ENCODE assay signal across 17 cellular contexts in the genomic region with DNA sequence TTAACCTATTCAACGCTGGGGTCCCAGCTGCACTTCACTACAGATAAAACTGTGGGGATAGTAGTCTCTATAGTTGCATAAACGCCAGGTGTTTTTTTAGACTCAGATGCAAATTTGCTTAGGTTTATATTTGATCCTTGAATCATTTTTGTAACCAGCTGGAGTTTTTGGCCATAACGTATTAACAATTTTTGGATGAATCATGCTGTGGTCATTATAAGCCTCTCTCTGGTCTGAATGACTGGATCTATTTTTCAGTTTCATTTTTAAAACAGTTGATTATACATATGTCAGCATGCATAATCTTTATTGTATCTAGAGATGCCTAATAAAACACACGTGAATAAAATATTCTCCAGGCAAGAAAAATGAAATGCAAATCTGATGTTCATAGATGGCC.
DNase-seq lines count a peak whose midpoint lies in the region; TF ChIP-seq lines count a peak whose summit lies in the region.
"Had no signal": no experiment of that assay in that cellular context is flagged by ENCODE, and none has a peak within 500 bp of the region (broad histone marks: within the 10 kb centered on the region; RNA-seq: fewer than 3 reads in every experiment).

No MANE protein-coding gene starts in this region.

- no peak overlapping the region for H3K4me3 ChIP-seq in PC-9
- H3K4me3 ChIP-seq: gastrocnemius medialis, lung, upper lobe of left lung had no signal

- no peaks in the 10 kb centered on the region for H3K9me3 Mint-ChIP-seq in dendritic cell treated with granulocyte-macrophage colony-stimulating factor and Interleukin-4, amounts not matched to agents 40 ng/mL and 50 ng/mL, for 4 days

- intact Hi-C loops in dendritic cell treated with granulocyte-macrophage colony-stimulating factor and Interleukin-4, amounts not matched to agents 40 ng/mL and 50 ng/mL, for 4 days (cut with micrococcal nuclease), result no loop called here
- intact Hi-C loops in PC-9 (cut with micrococcal nuclease; ENCODE audit: unreplicated experiment), result no loop called here

- H3K36me3 Mint-ChIP-seq in dendritic cell treated with granulocyte-macrophage colony-stimulating factor and Interleukin-4, amounts not matched to agents 40 ng/mL and 50 ng/mL, for 4 days (ENCODE audit: low read depth), result no peaks in the 10 kb centered on the region
- H3K36me3 Mint-ChIP-seq: brain; stimulated activated memory B cell treated with anti-CD40 and anti-IgM and Interleukin-4, amounts not matched to agents 10 μg/mL and 1 μg/mL and 100 μg/mL, for 72 hours had no signal

- H3K27me3 ChIP-seq in PC-9 (ENCODE audit: insufficient read depth, low read depth), result peaks cover 9% of the 10 kb centered on the region; the same call in 1 of the 2 replicates
- H3K27me3 ChIP-seq: gastrocnemius medialis, upper lobe of left lung had no signal

- CTCF ChIA-PET in PC-9 (lab: Charles Lee), result no interaction called here

- H3K4me1 Mint-ChIP-seq in dendritic cell treated with granulocyte-macrophage colony-stimulating factor and Interleukin-4, amounts not matched to agents 40 ng/mL and 50 ng/mL, for 4 days (ENCODE audit: low read depth), result peaks cover 30% of the 10 kb centered on the region
- H3K4me1 Mint-ChIP-seq: stimulated activated memory B cell treated with anti-CD40 and anti-IgM and Interleukin-4, amounts not matched to agents 10 μg/mL and 1 μg/mL and 100 μg/mL, for 72 hours had no signal

- BruUV-seq in PC-9 (replicated peaks; lab: Mats Ljungman, UMichigan), result no TSS peak

- H3K27me3 Mint-ChIP-seq in dendritic cell treated with granulocyte-macrophage colony-stimulating factor and Interleukin-4, amounts not matched to agents 40 ng/mL and 50 ng/mL, for 4 days, result no peaks in the 10 kb centered on the region
- H3K27me3 Mint-ChIP-seq: brain; stimulated activated memory B cell treated with anti-CD40 and anti-IgM and Interleukin-4, amounts not matched to agents 10 μg/mL and 1 μg/mL and 100 μg/mL, for 72 hours had no signal

- no peak overlapping the region for H3K4me3 Mint-ChIP-seq in dendritic cell treated with granulocyte-macrophage colony-stimulating factor and Interleukin-4, amounts not matched to agents 40 ng/mL and 50 ng/mL, for 4 days
- H3K4me3 Mint-ChIP-seq: stimulated activated memory B cell treated with anti-CD40 and anti-IgM and Interleukin-4, amounts not matched to agents 10 μg/mL and 1 μg/mL and 100 μg/mL, for 72 hours had no signal

- no peaks in the 10 kb centered on the region for H3K79me2 ChIP-seq in PC-9 (ENCODE audit: low read depth)

- no peaks in the 10 kb centered on the region for H3K36me3 ChIP-seq in PC-9 (ENCODE audit: low read depth)
- H3K36me3 ChIP-seq: gastrocnemius medialis, upper lobe of left lung had no signal

- TF ChIP-seq CTCF in PC-9 (conservative IDR thresholded peaks at IDR 0.05), result no peak

- DNase-seq in NCI-H526 (lab: John Stamatoyannopoulos, UW), result peak; percentile 13 to 14
- no peak for DNase-seq in NCI-H526 treated with DMSO at 0.1 percent for 48 hours (lab: John Stamatoyannopoulos, UW)
- peak; percentile 60 for DNase-seq in MV-4-11 (lab: John Stamatoyannopoulos, UW)
- no peak for DNase-seq in ureter (ENCODE audit: low spot score)
- DNase-seq in PC-9, result no peak
- DNase-seq in activated CD4-positive, CD25-positive, alpha-beta regulatory T cell (lab: John Stamatoyannopoulos, UW), result no peak
- DNase-seq in T-helper 2 cell, result no peak
- DNase-seq: 8988T; activated gamma-delta T cell; effector memory CD4-positive, alpha-beta T cell; gastrocnemius medialis; MM.1S; upper lobe of left lung had no signal

- POLR2A ChIA-PET in PC-9 (lab: Charles Lee; ENCODE audit: unreplicated experiment), result no interaction called here

- H3F3A ChIP-seq in PC-9 (ENCODE audit: insufficient read depth, low read depth), result no peaks in the 10 kb centered on the region

- no peak overlapping the region for H3K27ac ChIP-seq in PC-9
- H3K27ac ChIP-seq: gastrocnemius medialis had no signal

- no peak overlapping the region for H3K4me2 ChIP-seq in PC-9

- H3K9me2 ChIP-seq in PC-9 (ENCODE audit: insufficient read depth), result no peaks in the 10 kb centered on the region

- H3K27ac Mint-ChIP-seq in dendritic cell treated with granulocyte-macrophage colony-stimulating factor and Interleukin-4, amounts not matched to agents 40 ng/mL and 50 ng/mL, for 4 days, result peak overlapping the region; percentile 95
- H3K27ac Mint-ChIP-seq: stimulated activated memory B cell treated with anti-CD40 and anti-IgM and Interleukin-4, amounts not matched to agents 10 μg/mL and 1 μg/mL and 100 μg/mL, for 72 hours had no signal

- no peaks in the 10 kb centered on the region for H4K20me1 ChIP-seq in PC-9 (ENCODE audit: insufficient read depth)

- H3K9me3 ChIP-seq in PC-9 (ENCODE audit: insufficient read depth, low read depth), result no peaks in the 10 kb centered on the region; the same call in 1 of the 2 replicates
- H3K9me3 ChIP-seq: gastrocnemius medialis, upper lobe of left lung had no signal

- no peaks in the 10 kb centered on the region for H3K4me1 ChIP-seq in PC-9 (replicated peaks; ENCODE audit: insufficient read depth)

- no peak overlapping the region for H2AFZ ChIP-seq in PC-9

Comparison
In these comparisons a context has a peak if more than half of its experiments do, and no peak if none do; other contexts are left out.
1. DNase-seq: peak in NCI-H526 (2 of 2) and MV-4-11 (single experiment); none in NCI-H526 treated with DMSO at 0.1 percent for 48 hours (single experiment), ureter (single experiment), PC-9 (0 of 2), activated CD4-positive, CD25-positive, alpha-beta regulatory T cell (0 of 4) and T-helper 2 cell (0 of 5).